ENCODE assay signal across 14 cellular contexts in the genomic region with DNA sequence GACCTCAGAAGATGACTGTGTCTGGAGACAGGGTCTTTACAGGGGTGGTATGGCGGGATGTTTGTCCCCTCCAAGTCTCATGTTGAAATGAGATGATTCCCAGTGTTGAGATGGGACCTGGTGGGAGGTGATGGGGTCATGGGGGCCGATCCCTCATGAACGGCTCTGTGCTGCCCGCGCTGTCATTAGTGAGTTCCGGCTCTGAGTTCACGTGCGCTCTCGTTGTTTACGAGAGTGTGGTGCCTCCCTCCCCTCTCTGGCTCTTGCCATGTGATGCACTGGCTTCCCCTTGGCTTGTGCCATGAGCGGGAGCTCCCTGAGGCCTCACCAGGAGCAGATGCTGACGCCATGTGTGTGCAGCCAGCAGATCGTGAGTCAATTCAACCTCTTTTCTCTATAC.
"Had no signal": no experiment of that assay in that cellular context is flagged by ENCODE, and none has a peak within 500 bp of the region (broad histone marks: within the 10 kb centered on the region; RNA-seq: fewer than 3 reads in every experiment).

No MANE protein-coding gene starts in this region.

- H3K4me1 Mint-ChIP-seq: immature natural killer cell; nephron; neural progenitor cell; stimulated activated memory B cell treated with anti-CD40 and anti-IgM and Interleukin-4, amounts not matched to agents 10 μg/mL and 1 μg/mL and 100 μg/mL, for 72 hours had no signal

- ATAC-seq: effector memory CD8-positive, alpha-beta T cell; left ventricle myocardium superior; lower lobe of right lung; psoas muscle; right cardiac atrium; stimulated activated naive CD8-positive, alpha-beta T cell treated with anti-CD3 and anti-CD28 coated beads, Interleukin-15, Interleukin-2, amounts not matched to agents 100 U/mL and 50 U/mL, for 24 hours had no signal

- H3K27ac Mint-ChIP-seq: effector memory CD8-positive, alpha-beta T cell; immature natural killer cell; nephron; neural progenitor cell; stimulated activated memory B cell treated with anti-CD40 and anti-IgM and Interleukin-4, amounts not matched to agents 10 μg/mL and 1 μg/mL and 100 μg/mL, for 72 hours had no signal

- DNase-seq: cortex of kidney; effector memory CD8-positive, alpha-beta T cell; hypothalamus; immature natural killer cell; left ventricle myocardium superior; lower lobe of right lung; right cardiac atrium; spleen; stimulated activated CD4-positive, alpha-beta T cell treated with anti-CD3 and anti-CD28 coated beads, Interleukin-4, amount 100 ng/mL, for 4 hours; stimulated activated naive CD8-positive, alpha-beta T cell treated with anti-CD3 and anti-CD28 coated beads, Interleukin-15, Interleukin-2, amounts not matched to agents 100 U/mL and 50 U/mL, for 24 hours had no signal

- H3K4me3 Mint-ChIP-seq: effector memory CD8-positive, alpha-beta T cell; immature natural killer cell; nephron; neural progenitor cell; stimulated activated memory B cell treated with anti-CD40 and anti-IgM and Interleukin-4, amounts not matched to agents 10 μg/mL and 1 μg/mL and 100 μg/mL, for 72 hours had no signal

- H3K9me3 Mint-ChIP-seq: effector memory CD8-positive, alpha-beta T cell; immature natural killer cell had no signal

- H3K36me3 Mint-ChIP-seq: immature natural killer cell; neural progenitor cell; stimulated activated memory B cell treated with anti-CD40 and anti-IgM and Interleukin-4, amounts not matched to agents 10 μg/mL and 1 μg/mL and 100 μg/mL, for 72 hours had no signal

- H3K27me3 Mint-ChIP-seq: stimulated activated memory B cell treated with anti-CD40 and anti-IgM and Interleukin-4, amounts not matched to agents 10 μg/mL and 1 μg/mL and 100 μg/mL, for 72 hours had no signal
